In genomic region chr4:1418494-1419285, GRCh38 we compare ENCODE assay signal across 22 cellular contexts. TPM values are rescaled to one million over a fixed set of nuclear protein-coding genes. Genes with fewer than 3 reads are reported as not detected.
DNase-seq lines count a peak whose midpoint lies in the region; ATAC-seq and TF ChIP-seq lines count a peak whose summit lies in the region.
"Had no signal": no experiment of that assay in that cellular context is flagged by ENCODE, and none has a peak within 500 bp of the region (broad histone marks: within the 10 kb centered on the region; RNA-seq: fewer than 3 reads in every experiment).

No MANE protein-coding gene starts in this region.

- H3K4me3 Mint-ChIP-seq in CD14-positive monocyte: no peak overlapping the region
- H3K4me3 Mint-ChIP-seq: IgD-negative memory B cell had no signal

- no peaks in the 10 kb centered on the region for H3K36me3 ChIP-seq in HEK293 (ENCODE audit: control insufficient read depth in 2 of 2, insufficient read depth in 1 of 2, low read length in 2 of 2)
- H3K36me3 ChIP-seq: HAP-1, neutrophil, upper lobe of left lung, WERI-Rb-1 had no signal

- no peak overlapping the region for H3K27ac ChIP-seq in HEK293 (ENCODE audit: extremely low read depth, low read depth, low read length)
- H3K27ac ChIP-seq: neutrophil, upper lobe of left lung, WERI-Rb-1 had no signal

- H3K9me3 Mint-ChIP-seq in CD14-positive monocyte: peaks cover 0 to 12% (median 4%) of the 10 kb centered on the region in 7 donors

- H3K9me3 ChIP-seq in HEK293 (ENCODE audit: control insufficient read depth, insufficient read depth, low read depth, low read length): no peaks in the 10 kb centered on the region
- H3K9me3 ChIP-seq: HAP-1, neutrophil, upper lobe of left lung had no signal

- no peaks in the 10 kb centered on the region for H3K4me1 ChIP-seq in HEK293 (ENCODE audit: control insufficient read depth, insufficient read depth, low read length)
- H3K4me1 ChIP-seq: HAP-1 had no signal

- CTCF ChIA-PET in HEK293 (lab: Yijun Ruan, JAX): no interaction called here

- no peak overlapping the region for H3K4me3 ChIP-seq in HEK293 (ENCODE audit: low read depth, low read length)
- H3K4me3 ChIP-seq: HAP-1, upper lobe of left lung had no signal

- no peak overlapping the region for H3K27ac Mint-ChIP-seq in CD14-positive monocyte
- H3K27ac Mint-ChIP-seq: IgD-negative memory B cell had no signal

- H3K27me3 Mint-ChIP-seq in CD14-positive monocyte (ENCODE audit: low read depth in 3 of 3): peaks cover 42 to 54% (median 47%) of the 10 kb centered on the region in 3 donors

- TF ChIP-seq CTCF in CD14-positive monocyte (IDR thresholded peaks at IDR 0.05): no peak
- TF ChIP-seq CTCF in HEK293 (tag by site-specific recombination; IDR thresholded peaks at IDR 0.05): no peak

- intact Hi-C loops in CD14-positive monocyte (cut with micrococcal nuclease): no loop called here
- intact Hi-C loops in posterior cingulate gyrus (cut with DNase I): no loop called here

- DNase-seq in CD14-positive monocyte (ENCODE audit: low spot score): peak; percentile 29
- DNase-seq in islet precursor cell: peak; percentile 37
- peak in 6 of 10 donors; percentile 2 to 53 (median 22) for DNase-seq in posterior cingulate gyrus
- DNase-seq in NOMO-1 treated with DMSO at 0.1 percent for 48 hours (lab: John Stamatoyannopoulos, UW; ENCODE audit: unreplicated experiment): no peak
- DNase-seq: activated naive CD4-positive, alpha-beta T cell; activated T-cell treated with anti-CD3 and anti-CD28 coated beads for 4 hours; C1 segment of cervical spinal cord; cortex of kidney; DMS 273 treated with DMSO at 0.1 percent for 48 hours; NCI-H1417; NCI-H2107; NCI-H510A treated with DMSO at 0.1 percent for 48 hours; retina; WERI-Rb-1 had no signal

- ATAC-seq in HG02884 (IDR thresholded peaks at IDR 0.05; ENCODE audit: unreplicated experiment): no peak
- ATAC-seq in GM18909 (IDR thresholded peaks at IDR 0.05; ENCODE audit: poor library complexity, unreplicated experiment): no peak

- H3K36me3 Mint-ChIP-seq in CD14-positive monocyte: no peaks in the 10 kb centered on the region
- H3K36me3 Mint-ChIP-seq: IgD-negative memory B cell had no signal

- POLR2A ChIA-PET in HEK293 (lab: Yijun Ruan, JAX): no interaction called here

- H3K4me1 Mint-ChIP-seq in CD14-positive monocyte: no peaks in the 10 kb centered on the region

TF ChIP-seq in HEK293, 187 proteins besides CTCF, POLR2A, EP300 and RAD21:
- TF ChIP-seq KLF1 (tag by site-specific recombination; IDR thresholded peaks at IDR 0.05) (peak; percentile 57), WT1 (tag by site-specific recombination; IDR thresholded peaks at IDR 0.05) (no peak), EGR2 (tag by site-specific recombination; IDR thresholded peaks at IDR 0.05; ENCODE audit: low read depth) (peak; percentile 19; the same call in 1 of the 2 replicates), ZFHX2 (tag by site-specific recombination; conservative IDR thresholded peaks at IDR 0.05) (0 out of 2 replicates have a peak, but pooled peaks have one; percentile 39)

RNA-seq across cellular contexts. Expression of gene NKX1-1, which starts 12.4 kb away (rescaled TPM):
- polyA plus RNA-seq in CD14-positive monocyte: not detected
- polyA plus RNA-seq: fibroblast of lung, IgD-negative memory B cell had no signal
